8 cellular contexts compared by ENCODE assay signal in the genomic region with DNA sequence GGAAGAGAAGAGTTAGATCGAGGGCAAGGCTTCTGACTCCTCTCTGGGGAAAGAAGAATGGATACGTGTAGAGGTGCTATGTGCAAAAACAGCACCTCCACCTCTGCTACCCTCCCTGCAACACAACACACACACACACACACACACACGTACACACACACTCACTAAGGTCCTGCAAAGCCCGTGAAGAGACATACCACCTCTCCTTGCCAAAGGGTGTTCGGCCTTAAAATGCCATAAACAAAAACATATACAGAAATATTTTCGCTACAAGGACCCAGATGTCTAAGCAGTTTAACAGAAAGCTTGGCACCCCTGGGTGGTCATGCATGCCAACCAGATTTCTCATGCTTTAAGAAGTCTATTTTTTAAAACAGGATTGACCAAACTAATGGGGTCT. TPM values are rescaled to one million over a fixed set of nuclear protein-coding genes. Genes with fewer than 3 reads are reported as not detected.
DNase-seq lines count a peak whose midpoint lies in the region; FAIRE-seq and TF ChIP-seq lines count a peak whose summit lies in the region.

No MANE protein-coding gene starts in this region.

- H3K27ac ChIP-seq in skeletal muscle tissue (ENCODE audit: low read depth, low read length), result no peak overlapping the region

- peaks cover 4 to 14% (median 13%) of the 10 kb centered on the region in 3 donors for H3K4me1 ChIP-seq in skeletal muscle tissue (ENCODE audit: control insufficient read depth in 3 of 3, insufficient read depth in 3 of 3, low read length in 3 of 3)

- no peaks in the 10 kb centered on the region for H3K9me3 ChIP-seq in skeletal muscle tissue (ENCODE audit: control insufficient read depth in 3 of 3, low read length in 3 of 3)

- no peak for TF ChIP-seq CTCF in epithelial cell of proximal tubule (conservative IDR thresholded peaks at IDR 0.05; ENCODE audit: low read depth, low read length)

- DNase-seq in GM12892 (ENCODE audit: insufficient read length) (no peak), epithelial cell of proximal tubule (ENCODE audit: low read depth) (no peak), 8988T (no peak), ecto neural progenitor cell (ENCODE audit: low spot score) (no peak), D341Med (ENCODE audit: low spot score) (no peak)
- DNase-seq in activated CD4-positive, alpha-beta T cell treated with anti-CD3 and anti-CD28 coated beads for 1 hour, result no peak

- TF ChIP-seq POLR2A in GM12892 (IDR thresholded peaks at IDR 0.05; ENCODE audit: low read depth, low read length) (peak; percentile 29; the same call in 1 of the 2 replicates), Raji (IDR thresholded peaks at IDR 0.05; ENCODE audit: insufficient read depth, low read depth, low read length) (0 out of 2 replicates have a peak, but pooled peaks have one; percentile 17)

- no peaks in the 10 kb centered on the region for H3K36me3 ChIP-seq in skeletal muscle tissue (ENCODE audit: control insufficient read depth in 3 of 3, insufficient read depth in 3 of 3, low read length in 3 of 3)

- H3K9ac ChIP-seq in skeletal muscle tissue (ENCODE audit: low read depth in 1 of 3, low read length in 3 of 3), result no peak overlapping the region

- peak; percentile 46 for FAIRE-seq in GM12892 (lab: Jason Lieb, UNC)

- H3K27me3 ChIP-seq in skeletal muscle tissue (ENCODE audit: control insufficient read depth in 3 of 3, insufficient read depth in 3 of 3, low read length in 3 of 3), result no peaks in the 10 kb centered on the region

- peak overlapping the region; percentile 80 for H3K4me3 ChIP-seq in epithelial cell of proximal tubule (ENCODE audit: low read depth, low read length)
- peak overlapping the region in 2 of 3 donors; percentile 24 to 79 for H3K4me3 ChIP-seq in skeletal muscle tissue (ENCODE audit: low read length in 3 of 3)

RNA-seq across cellular contexts. Expression of gene TIFA, which starts 1.5 kb away (rescaled TPM):
- polyA plus RNA-seq in GM12892 (2012; ENCODE audit: missing spikeins), result 93.0 TPM
- total RNA-seq in epithelial cell of proximal tubule (11.9 and 14.3 TPM in 2 replicates), skeletal muscle tissue (2.6 TPM)

RNA-seq across cellular contexts. Expression of gene ALPK1, which starts 13.0 kb away (rescaled TPM):
- 22.0 TPM for polyA plus RNA-seq in GM12892 (2012; ENCODE audit: missing spikeins)
- 3.0 and 5.5 TPM in 2 replicates for total RNA-seq in epithelial cell of proximal tubule
- 9.4 TPM for total RNA-seq in skeletal muscle tissue

RNA-seq across cellular contexts. Expression of gene AP1AR, which starts 52.6 kb away (rescaled TPM):
- polyA plus RNA-seq in GM12892 (2012; ENCODE audit: missing spikeins), result 15.9 TPM
- total RNA-seq in epithelial cell of proximal tubule (16.9 and 19.1 TPM in 2 replicates), skeletal muscle tissue (13.0 TPM)
